29 cellular contexts compared by ENCODE assay signal in the genomic region with DNA sequence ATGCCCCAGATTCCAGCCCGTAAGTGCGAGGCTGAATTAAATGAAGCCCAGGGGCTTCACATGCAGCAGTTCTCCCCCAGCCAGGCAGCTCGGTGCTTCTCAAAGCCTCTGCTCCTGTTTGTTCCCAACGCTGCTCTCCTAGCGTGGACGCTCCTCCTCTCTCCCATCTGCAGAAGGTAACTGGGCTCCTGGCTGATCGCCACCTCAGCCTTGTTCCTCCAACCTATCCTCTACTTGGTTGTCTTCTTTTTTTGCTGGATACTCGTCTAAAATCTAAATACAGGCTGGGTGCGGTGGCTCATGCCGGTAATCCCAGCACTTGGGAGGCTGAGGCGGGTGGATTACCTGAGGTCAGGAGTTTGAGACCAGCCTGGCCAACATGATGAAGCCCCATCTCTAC.
"Had no signal": no experiment of that assay in that cellular context is flagged by ENCODE, and none has a peak within 500 bp of the region (broad histone marks: within the 10 kb centered on the region; RNA-seq: fewer than 3 reads in every experiment).

No MANE protein-coding gene starts in this region.

- H3K4me3 ChIP-seq: ascending aorta had no signal

- H3K27ac Mint-ChIP-seq: activated B cell treated with CpG ODN at 0.5 μM for 24 hours; activated CD8-positive, alpha-beta T cell treated with anti-CD3 and anti-CD28 coated beads for 36 hours; activated naive CD4-positive, alpha-beta T cell treated with anti-CD3 and anti-CD28 coated beads, Interleukin-2, amount 10 ng/mL, durations not matched to agents 7 days and 5 days; activated naive CD4-positive, alpha-beta T cell treated with anti-CD3 and anti-CD28 coated beads, Interleukin-2, amount 50 U/mL, for 72 hours; activated naive CD8-positive, alpha-beta T cell treated with anti-CD3 and anti-CD28 coated beads, Interleukin-2, amount 10 ng/mL, durations not matched to agents 7 days and 5 days; activated T-cell treated with anti-CD3 and anti-CD28 coated beads, Interleukin-2, amount 50 U/mL, for 24 hours; activated T-cell treated with anti-CD3 and anti-CD28 coated beads, Interleukin-2, amount 50 U/mL, for 72 hours; brain; endodermal cell; T-helper 17 cell; T-helper 2 cell treated with Interferon-gamma antibody and Interleukin-4, amounts not matched to agents 5 μg/mL and 100 μg/mL, for 36 hours had no signal

- H3K27ac ChIP-seq: ascending aorta, WERI-Rb-1 had no signal

- H3K4me1 Mint-ChIP-seq: activated naive CD4-positive, alpha-beta T cell treated with anti-CD3 and anti-CD28 coated beads, Interleukin-2, amount 10 ng/mL, durations not matched to agents 7 days and 5 days; activated naive CD8-positive, alpha-beta T cell treated with anti-CD3 and anti-CD28 coated beads, Interleukin-2, amount 10 ng/mL, durations not matched to agents 7 days and 5 days; brain; endodermal cell had no signal

- H3K4me3 Mint-ChIP-seq: activated B cell treated with CpG ODN at 0.5 μM for 24 hours; activated CD8-positive, alpha-beta T cell treated with anti-CD3 and anti-CD28 coated beads for 36 hours; activated naive CD4-positive, alpha-beta T cell treated with anti-CD3 and anti-CD28 coated beads, Interleukin-2, amount 10 ng/mL, durations not matched to agents 7 days and 5 days; activated naive CD8-positive, alpha-beta T cell treated with anti-CD3 and anti-CD28 coated beads, Interleukin-2, amount 10 ng/mL, durations not matched to agents 7 days and 5 days; activated T-cell treated with anti-CD3 and anti-CD28 coated beads, Interleukin-2, amount 50 U/mL, for 24 hours; activated T-cell treated with anti-CD3 and anti-CD28 coated beads, Interleukin-2, amount 50 U/mL, for 72 hours; brain; endodermal cell; T-helper 17 cell; T-helper 2 cell treated with Interferon-gamma antibody and Interleukin-4, amounts not matched to agents 5 μg/mL and 100 μg/mL, for 36 hours had no signal

- H3K27me3 ChIP-seq: ascending aorta had no signal

- H3K9me3 Mint-ChIP-seq: activated B cell treated with CpG ODN at 0.5 μM for 24 hours; activated CD8-positive, alpha-beta T cell treated with anti-CD3 and anti-CD28 coated beads for 36 hours; activated naive CD4-positive, alpha-beta T cell treated with anti-CD3 and anti-CD28 coated beads, Interleukin-2, amount 10 ng/mL, durations not matched to agents 7 days and 5 days; activated naive CD4-positive, alpha-beta T cell treated with anti-CD3 and anti-CD28 coated beads, Interleukin-2, amount 50 U/mL, for 72 hours; activated naive CD8-positive, alpha-beta T cell treated with anti-CD3 and anti-CD28 coated beads, Interleukin-2, amount 10 ng/mL, durations not matched to agents 7 days and 5 days; activated T-cell treated with anti-CD3 and anti-CD28 coated beads, Interleukin-2, amount 50 U/mL, for 24 hours; activated T-cell treated with anti-CD3 and anti-CD28 coated beads, Interleukin-2, amount 50 U/mL, for 72 hours; brain; endodermal cell; T-helper 2 cell treated with Interferon-gamma antibody and Interleukin-4, amounts not matched to agents 5 μg/mL and 100 μg/mL, for 36 hours had no signal

- H3K4me1 ChIP-seq: ascending aorta had no signal

- H3K9me3 ChIP-seq: ascending aorta had no signal

- FAIRE-seq: bronchial epithelial cell, colon, frontal cortex had no signal

- DNase-seq: activated B cell treated with CpG ODN at 0.5 μM for 24 hours; activated CD4-positive, alpha-beta T cell treated with anti-CD3 and anti-CD28 coated beads for 48 hours; activated CD4-positive, alpha-beta T cell treated with anti-CD3 and anti-CD28 coated beads, Interleukin-2, amount 50 U/mL, for 1 hour; activated CD4-positive, alpha-beta T cell treated with anti-CD3 and anti-CD28 coated beads, Interleukin-2, amount 50 U/mL, for 48 hours; activated CD8-positive, alpha-beta memory T cell treated with anti-CD3 and anti-CD28 coated beads, Interleukin-2, amount 50 U/mL, for 48 hours; activated CD8-positive, alpha-beta T cell treated with anti-CD3 and anti-CD28 coated beads for 36 hours; activated gamma-delta T cell; activated naive CD4-positive, alpha-beta T cell; activated naive CD4-positive, alpha-beta T cell treated with anti-CD3 and anti-CD28 coated beads, Interleukin-2, amount 10 ng/mL, durations not matched to agents 7 days and 5 days; activated naive CD8-positive, alpha-beta T cell treated with anti-CD3 and anti-CD28 coated beads, Interleukin-2, amount 10 ng/mL, durations not matched to agents 7 days and 5 days; activated T-cell treated with anti-CD3 and anti-CD28 coated beads for 4 hours; activated T-cell treated with anti-CD3 and anti-CD28 coated beads, Interleukin-2, amount 50 U/mL, for 24 hours; activated T-cell treated with anti-CD3 and anti-CD28 coated beads, Interleukin-2, amount 50 U/mL, for 72 hours; caudate nucleus; cortex of kidney; effector memory CD4-positive, alpha-beta T cell; endodermal cell; foreskin fibroblast; T-helper 1 cell; T-helper 17 cell; T1000; WERI-Rb-1 had no signal

- H3K36me3 Mint-ChIP-seq: activated naive CD4-positive, alpha-beta T cell treated with anti-CD3 and anti-CD28 coated beads, Interleukin-2, amount 10 ng/mL, durations not matched to agents 7 days and 5 days; activated naive CD4-positive, alpha-beta T cell treated with anti-CD3 and anti-CD28 coated beads, Interleukin-2, amount 50 U/mL, for 72 hours; activated naive CD8-positive, alpha-beta T cell treated with anti-CD3 and anti-CD28 coated beads, Interleukin-2, amount 10 ng/mL, durations not matched to agents 7 days and 5 days had no signal

- H3K27me3 Mint-ChIP-seq: activated B cell treated with CpG ODN at 0.5 μM for 24 hours; activated CD8-positive, alpha-beta T cell treated with anti-CD3 and anti-CD28 coated beads for 36 hours; activated naive CD8-positive, alpha-beta T cell treated with anti-CD3 and anti-CD28 coated beads, Interleukin-2, amount 10 ng/mL, durations not matched to agents 7 days and 5 days; activated T-cell treated with anti-CD3 and anti-CD28 coated beads, Interleukin-2, amount 50 U/mL, for 24 hours; brain had no signal
